26 cellular contexts compared by ENCODE assay signal in genomic region chr14:88911811-88912210, GRCh38.
DNase-seq lines count a peak whose midpoint lies in the region; ATAC-seq, FAIRE-seq and TF ChIP-seq lines count a peak whose summit lies in the region.
"Had no signal": no experiment of that assay in that cellular context is flagged by ENCODE, and none has a peak within 500 bp of the region (broad histone marks: within the 10 kb centered on the region; RNA-seq: fewer than 3 reads in every experiment).

No MANE protein-coding gene starts in this region.

- H2BK5ac ChIP-seq in IMR-90 (ENCODE audit: low read depth, low read length, poor library complexity, severe bottlenecking) (no peak overlapping the region), H1 (ENCODE audit: low read depth, low read length) (no peak overlapping the region)

- H3K23me2 ChIP-seq in H1 (ENCODE audit: low read depth, low read length), result no peaks in the 10 kb centered on the region

- CTCF ChIA-PET in IMR-90 (lab: Yijun Ruan, JAX), result interaction anchor here (1.3 kb wide), 1 partner anchor 13 kb away, joined by 4 read pairs; no protein-coding TSS in a partner anchor
- CTCF ChIA-PET in H1 (lab: Charles Lee; ENCODE audit: partially characterized antibody), result interaction anchor here (1.0 kb wide), 1 partner anchor 244 kb away, joined by 4 read pairs; no protein-coding TSS in a partner anchor
- CTCF ChIA-PET in CD8-positive, alpha-beta T cell (lab: Charles Lee), result no interaction called here

- FAIRE-seq in H1 (lab: Jason Lieb, UNC), result no peak
- FAIRE-seq in urothelium cell line (lab: Jason Lieb, UNC), result peak; percentile 27
- FAIRE-seq: A549, GM12891, GM18507, H54 had no signal

- H2BK15ac ChIP-seq in IMR-90 (ENCODE audit: low read depth, low read length) (no peak overlapping the region), H1 (ENCODE audit: low read length) (no peak overlapping the region)

- H2AK5ac ChIP-seq in IMR-90 (ENCODE audit: low read depth, low read length), result no peak overlapping the region
- H2AK5ac ChIP-seq in H1 (ENCODE audit: low read depth, low read length), result no peak overlapping the region

- no peak overlapping the region for H4K5ac ChIP-seq in IMR-90 (ENCODE audit: low read depth, low read length)
- no peak overlapping the region for H4K5ac ChIP-seq in H1 (ENCODE audit: insufficient read length, low read depth, low read length)

- H3K9ac ChIP-seq in IMR-90 (ENCODE audit: low read depth, low read length) (no peak overlapping the region), H1 (replicated peaks in 1 of 4; ENCODE audit: extremely low read depth in 1 of 4, low read depth in 3 of 4, low read length in 3 of 4) (no peak overlapping the region)
- H3K9ac ChIP-seq: BLaER1 treated with 17β-estradiol and CSF1 and Interleukin-3, amounts not matched to agents 10 nM and 100 nM had no signal

- H4K91ac ChIP-seq in IMR-90 (ENCODE audit: insufficient read depth, low read depth, low read length) (no peak overlapping the region), H1 (replicated peaks; ENCODE audit: insufficient read length, low read length) (no peak overlapping the region)

- no peaks in the 10 kb centered on the region for H3K36me3 Mint-ChIP-seq in CD8-positive, alpha-beta T cell
- H3K36me3 Mint-ChIP-seq: CD14-positive monocyte had no signal

- intact Hi-C loops in IMR-90 (cut with micrococcal nuclease) (no loop called here), gastrocnemius medialis (cut with DNase I; ENCODE audit: low total_unique reads) (no loop called here)
- intact Hi-C loops in CD8-positive, alpha-beta T cell (cut with DNase I, micrococcal nuclease), result no loop called here

- H3K4me2 ChIP-seq in IMR-90 (ENCODE audit: low read depth, low read length) (no peak overlapping the region), H1 (ENCODE audit: insufficient read depth in 1 of 2, low read depth in 2 of 2, low read length in 2 of 2) (no peak overlapping the region)
- H3K4me2 ChIP-seq: A549; BLaER1 treated with 17β-estradiol and CSF1 and Interleukin-3, amounts not matched to agents 10 nM and 100 nM; GM23338 had no signal

- WGBS in IMR-90 (ENCODE audit: extremely low coverage in 2 of 2, insufficient read length in 1 of 2), 2 experiments, result no CpG with 5 or more reads among the region's 4 CpGs
- WGBS in H1 (ENCODE audit: extremely low coverage in 1 of 2, insufficient coverage in 1 of 2, insufficient read length in 1 of 2, insufficient replicate concordance in 2 of 2, low coverage in 1 of 2, low lambda C conversion rate in 2 of 2, missing lambda C conversion rate in 1 of 2), 2 experiments, result 91% methylated on average over 4 of the region's 4 CpGs; no CpG with 5 or more reads in 1 of the 2 experiments

- POLR2A ChIA-PET in IMR-90 (lab: Charles Lee; ENCODE audit: unreplicated experiment), result no interaction called here
- POLR2A ChIA-PET in H1 (lab: Charles Lee; ENCODE audit: partially characterized antibody), result no interaction called here
- POLR2A ChIA-PET in CD8-positive, alpha-beta T cell (lab: Charles Lee), result interaction anchor here (0.6 kb wide), 1 partner anchor 1375 kb away, joined by 3 read pairs; no protein-coding TSS in a partner anchor

- no peak overlapping the region for H3K4me3 Mint-ChIP-seq in CD8-positive, alpha-beta T cell
- H3K4me3 Mint-ChIP-seq: CD14-positive monocyte; CD4-positive, alpha-beta T cell; GM23338; HFFc6 had no signal

- no peaks in the 10 kb centered on the region for H3K9me1 ChIP-seq in IMR-90 (ENCODE audit: insufficient read depth, low read length)

- no peaks in the 10 kb centered on the region for H3K9me3 Mint-ChIP-seq in CD8-positive, alpha-beta T cell

- no peaks in the 10 kb centered on the region for H3K36me3 ChIP-seq in IMR-90 (ENCODE audit: control insufficient read depth, insufficient read depth, low read length)
- H3K36me3 ChIP-seq in H1 (ENCODE audit: control insufficient read depth in 2 of 4, insufficient read depth in 4 of 4, low read length in 3 of 4), result no peaks in the 10 kb centered on the region
- H3K36me3 ChIP-seq in gastrocnemius medialis, result no peaks in the 10 kb centered on the region
- H3K36me3 ChIP-seq in CD8-positive, alpha-beta T cell (ENCODE audit: insufficient read depth, low read length), result no peaks in the 10 kb centered on the region
- H3K36me3 ChIP-seq: BE2C; BLaER1 treated with 17β-estradiol and CSF1 and Interleukin-3, amounts not matched to agents 10 nM and 100 nM; HAP-1 had no signal

- no peak overlapping the region for H2BK12ac ChIP-seq in H1 (ENCODE audit: low read depth, low read length)

- no peak overlapping the region for H2AFZ ChIP-seq in IMR-90 (replicated peaks; ENCODE audit: low read length, poor library complexity)
- H2AFZ ChIP-seq in H1 (ENCODE audit: low read length), result no peak overlapping the region
- H2AFZ ChIP-seq: GM23338 had no signal

- TF ChIP-seq RAD21 in IMR-90 (IDR thresholded peaks at IDR 0.05; ENCODE audit: low read length) (no peak), H1 (IDR thresholded peaks at IDR 0.05 in 1 of 2, conservative IDR thresholded peaks at IDR 0.05 in 1 of 2; ENCODE audit: low read depth in 2 of 2, low read length in 2 of 2) (no peak)

- no peak overlapping the region for H3K27ac Mint-ChIP-seq in CD8-positive, alpha-beta T cell
- H3K27ac Mint-ChIP-seq: CD14-positive monocyte; CD4-positive, alpha-beta T cell; GM23338; HFFc6 had no signal

- H3K4me3 ChIP-seq in IMR-90 (ENCODE audit: insufficient read depth, low read depth, low read length), result no peak overlapping the region
- H3K4me3 ChIP-seq in H1 (ENCODE audit: extremely low read depth in 1 of 4, insufficient read depth in 2 of 4, low read depth in 3 of 4, low read length in 4 of 4), result no peak overlapping the region
- H3K4me3 ChIP-seq in gastrocnemius medialis, result no peak overlapping the region
- H3K4me3 ChIP-seq in CD8-positive, alpha-beta T cell (ENCODE audit: low read depth, low read length), result no peak overlapping the region
- H3K4me3 ChIP-seq: A549; BLaER1 treated with 17β-estradiol and CSF1 and Interleukin-3, amounts not matched to agents 10 nM and 100 nM; GM23338; HAP-1 had no signal

- peaks cover 14% of the 10 kb centered on the region for H3K9me3 ChIP-seq in IMR-90 (ENCODE audit: control insufficient read depth, insufficient read depth, low read length)
- peaks cover 0 to 4% of the 10 kb centered on the region in 2 experiments; a peak in 1 of 4 replicates for H3K9me3 ChIP-seq in H1 (ENCODE audit: insufficient read depth in 2 of 2, low read depth in 1 of 2, low read length in 1 of 2)
- H3K9me3 ChIP-seq in gastrocnemius medialis, result no peaks in the 10 kb centered on the region
- H3K9me3 ChIP-seq in CD8-positive, alpha-beta T cell (ENCODE audit: low read length), result no peaks in the 10 kb centered on the region
- H3K9me3 ChIP-seq: A549, HAP-1 had no signal

- TF ChIP-seq POLR2A in IMR-90 (IDR thresholded peaks at IDR 0.05; ENCODE audit: low read depth, low read length) (no peak), H1 (IDR thresholded peaks at IDR 0.05; ENCODE audit: control extremely low read depth in 1 of 2, low read depth in 2 of 2, low read length in 2 of 2) (no peak), gastrocnemius medialis (IDR thresholded peaks at IDR 0.05) (no peak)

- TF ChIP-seq CTCF in IMR-90 (conservative IDR thresholded peaks at IDR 0.05; ENCODE audit: low read depth, low read length) (no peak), H1 (IDR thresholded peaks at IDR 0.05; ENCODE audit: control extremely low read depth in 1 of 3, insufficient read depth in 1 of 3, low read depth in 1 of 3, low read length in 3 of 3) (no peak), gastrocnemius medialis (IDR thresholded peaks at IDR 0.05 in 4 of 5, conservative IDR thresholded peaks at IDR 0.05 in 1 of 5) (no peak)
- no peak for TF ChIP-seq CTCF in CD8-positive, alpha-beta T cell (IDR thresholded peaks at IDR 0.05)

- no peaks in the 10 kb centered on the region for H4K20me1 ChIP-seq in IMR-90 (ENCODE audit: insufficient read depth, low read length)
- no peaks in the 10 kb centered on the region for H4K20me1 ChIP-seq in H1 (replicated peaks in 1 of 2; ENCODE audit: control insufficient read depth in 1 of 2, insufficient read depth in 2 of 2, low read length in 2 of 2)
- H4K20me1 ChIP-seq: BLaER1 treated with 17β-estradiol and CSF1 and Interleukin-3, amounts not matched to agents 10 nM and 100 nM had no signal

- H3K18ac ChIP-seq in IMR-90 (ENCODE audit: low read depth, low read length) (no peak overlapping the region), H1 (ENCODE audit: extremely low read depth, low read length) (no peak overlapping the region)

- H3K27me3 ChIP-seq in IMR-90 (ENCODE audit: control insufficient read depth, insufficient read depth, low read length) (peaks cover 7% of the 10 kb centered on the region), H1 (replicated peaks in 1 of 4; ENCODE audit: control insufficient read depth in 3 of 4, extremely low read depth in 1 of 4, insufficient read depth in 3 of 4, low read length in 3 of 4) (no peaks in the 10 kb centered on the region), gastrocnemius medialis (no peaks in the 10 kb centered on the region)
- H3K27me3 ChIP-seq in CD8-positive, alpha-beta T cell (ENCODE audit: insufficient read depth, low read length), result no peaks in the 10 kb centered on the region
- H3K27me3 ChIP-seq: BE2C; BLaER1 treated with 17β-estradiol and CSF1 and Interleukin-3, amounts not matched to agents 10 nM and 100 nM had no signal

- H3K27me3 Mint-ChIP-seq in CD8-positive, alpha-beta T cell (ENCODE audit: low read depth), result peaks cover 10% of the 10 kb centered on the region

- H4K8ac ChIP-seq in IMR-90 (ENCODE audit: low read depth in 2 of 2, low read length in 2 of 2) (no peak overlapping the region), H1 (ENCODE audit: extremely low read depth, insufficient read depth, low read length) (no peak overlapping the region)

- H2AK9ac ChIP-seq in IMR-90 (replicated peaks; ENCODE audit: low read depth, low read length, poor library complexity), result no peak overlapping the region

- dilution Hi-C loops in IMR-90 (cut with HindIII; ENCODE audit: low sequenced_read_pairs, unreplicated experiment), result no loop called here

- no peak overlapping the region for H3K27ac ChIP-seq in IMR-90 (ENCODE audit: insufficient read depth, low read length)
- H3K27ac ChIP-seq in H1 (ENCODE audit: low read depth, low read length), result no peak overlapping the region
- no peak overlapping the region for H3K27ac ChIP-seq in gastrocnemius medialis
- H3K27ac ChIP-seq in CD8-positive, alpha-beta T cell (ENCODE audit: low read depth, low read length), result no peak overlapping the region
- H3K27ac ChIP-seq: A549; BLaER1 treated with 17β-estradiol and CSF1 and Interleukin-3, amounts not matched to agents 10 nM and 100 nM had no signal

- H2BK20ac ChIP-seq in IMR-90 (ENCODE audit: low read depth, low read length), result no peak overlapping the region
- no peak overlapping the region for H2BK20ac ChIP-seq in H1 (ENCODE audit: low read length)

- in situ Hi-C loops in IMR-90 (cut with MboI; ENCODE audit: low sequenced_read_pairs) (no loop called here), gastrocnemius medialis (cut with MboI; ENCODE audit: low sequenced_read_pairs in 4 of 4) (no loop called here)

- H3K4me1 ChIP-seq in IMR-90 (ENCODE audit: control insufficient read depth, insufficient read depth, low read length) (no peaks in the 10 kb centered on the region), H1 (replicated peaks in 1 of 4; ENCODE audit: control insufficient read depth in 3 of 4, insufficient read depth in 4 of 4, low read length in 3 of 4) (no peaks in the 10 kb centered on the region), gastrocnemius medialis (no peaks in the 10 kb centered on the region)
- H3K4me1 ChIP-seq in CD8-positive, alpha-beta T cell (ENCODE audit: insufficient read depth, low read length), result no peaks in the 10 kb centered on the region
- H3K4me1 ChIP-seq: A549; BE2C; BLaER1 treated with 17β-estradiol and CSF1 and Interleukin-3, amounts not matched to agents 10 nM and 100 nM; HAP-1 had no signal

- H3K23ac ChIP-seq in IMR-90 (ENCODE audit: low read depth, low read length) (no peak overlapping the region), H1 (ENCODE audit: insufficient read length) (no peak overlapping the region)

- DNase-seq in IMR-90, result no peak
- peak; percentile 60 for DNase-seq in NCI-H82 (lab: John Stamatoyannopoulos, UW)
- DNase-seq in H1 (ENCODE audit: low read depth in 1 of 2, low spot score in 2 of 2), result no peak
- DNase-seq in urothelium cell line (ENCODE audit: low spot score), result no peak
- DNase-seq in NCI-H2081 (lab: John Stamatoyannopoulos, UW), result no peak
- no peak for DNase-seq in gastrocnemius medialis
- DNase-seq in CD8-positive, alpha-beta T cell, result no peak
- DNase-seq: 8988T; ACHN; AML-193; BE2C; Calu3; CD4-positive, alpha-beta T cell; COR-L47; DMS53; DMS79 treated with DMSO at 0.1 percent for 48 hours; GF-D8; HFFc6 had no signal

- H2BK120ac ChIP-seq in IMR-90 (ENCODE audit: low read depth, low read length), result no peak overlapping the region
- no peak overlapping the region for H2BK120ac ChIP-seq in H1 (replicated peaks; ENCODE audit: low read depth, low read length)

- H3K56ac ChIP-seq in IMR-90 (ENCODE audit: extremely low read depth, insufficient read depth, low read length) (no peak overlapping the region), H1 (replicated peaks; ENCODE audit: insufficient read length, low read depth, low read length) (no peak overlapping the region)

- H3K4ac ChIP-seq in IMR-90 (ENCODE audit: low read depth, low read length) (no peak overlapping the region), H1 (replicated peaks; ENCODE audit: insufficient read length, low read depth, low read length) (no peak overlapping the region)

- H3K14ac ChIP-seq in IMR-90 (replicated peaks; ENCODE audit: low read depth, low read length) (no peak overlapping the region), H1 (ENCODE audit: insufficient read length) (no peak overlapping the region)

- no peak for TF ChIP-seq EP300 in H1 (IDR thresholded peaks at IDR 0.05; ENCODE audit: borderline replicate concordance in 1 of 2, low read depth in 2 of 2, low read length in 2 of 2)

- ATAC-seq in IMR-90 (ENCODE audit: low read depth) (no peak), gastrocnemius medialis (no peak)
- no peak for ATAC-seq in CD8-positive, alpha-beta T cell
- ATAC-seq: A549, GM23338 had no signal

- H3K4me1 Mint-ChIP-seq in CD8-positive, alpha-beta T cell (ENCODE audit: low read depth), result no peaks in the 10 kb centered on the region
- H3K4me1 Mint-ChIP-seq: CD14-positive monocyte, GM23338 had no signal

- H3K79me1 ChIP-seq in IMR-90 (ENCODE audit: low read depth in 1 of 2, low read length in 2 of 2), result no peaks in the 10 kb centered on the region
- no peaks in the 10 kb centered on the region for H3K79me1 ChIP-seq in H1 (ENCODE audit: low read depth, low read length)

- BruUV-seq in IMR-90 (replicated peaks; lab: Mats Ljungman, UMichigan), result no TSS peak

- no peaks in the 10 kb centered on the region for H3K79me2 ChIP-seq in H1 (ENCODE audit: control insufficient read depth in 1 of 2, insufficient read depth in 2 of 2, low read length in 2 of 2)
